Comparison of ENCODE assay signal across 28 cellular contexts in the genomic region with DNA sequence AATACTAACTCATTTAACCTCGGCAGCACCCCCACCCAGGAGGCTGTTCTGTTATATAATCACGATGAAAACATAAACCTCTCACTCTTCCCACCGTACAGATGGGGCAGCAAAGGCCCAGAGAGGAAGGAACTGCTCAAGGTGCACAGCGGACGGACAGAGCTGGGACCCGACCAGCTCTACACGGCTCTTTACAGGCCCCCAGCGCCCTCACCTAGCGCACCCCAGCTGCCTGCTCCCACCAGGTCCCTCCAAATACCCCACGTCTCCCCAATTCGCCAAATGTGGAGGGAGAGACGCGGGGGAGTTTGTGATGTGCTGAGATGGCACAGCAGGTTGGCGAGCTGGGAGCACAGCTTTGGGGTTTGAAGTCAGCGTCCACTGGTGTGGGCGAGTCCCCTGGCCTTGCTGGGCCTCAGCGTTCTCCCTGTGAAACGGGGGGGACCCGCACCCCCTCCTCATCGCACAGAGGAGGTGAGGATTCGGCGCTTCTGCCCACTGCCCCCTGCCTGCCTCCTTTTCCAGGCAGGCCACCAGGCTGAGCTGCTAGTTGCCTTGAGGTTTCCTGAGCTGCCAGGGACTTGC. TPM values are rescaled to one million over a fixed set of nuclear protein-coding genes. Genes with fewer than 3 reads are reported as not detected.
DNase-seq lines count a peak whose midpoint lies in the region; ATAC-seq and TF ChIP-seq lines count a peak whose summit lies in the region.
"Had no signal": no experiment of that assay in that cellular context is flagged by ENCODE, and none has a peak within 500 bp of the region (broad histone marks: within the 10 kb centered on the region; RNA-seq: fewer than 3 reads in every experiment).

No MANE protein-coding gene starts in this region.

- H3K4me3 Mint-ChIP-seq in neural progenitor cell, result no peak overlapping the region
- H3K4me3 Mint-ChIP-seq in activated naive CD4-positive, alpha-beta T cell treated with anti-CD3 and anti-CD28 coated beads, Interleukin-2, amount 10 ng/mL, durations not matched to agents 7 days and 5 days, result no peak overlapping the region
- H3K4me3 Mint-ChIP-seq: activated CD4-positive, alpha-beta T cell treated with anti-CD3 and anti-CD28 coated beads, Interleukin-2, amount 10 ng/mL, durations not matched to agents 24 days and 14 days; activated T-cell treated with anti-CD3 and anti-CD28 coated beads, Interleukin-2, amount 50 U/mL, for 72 hours; natural killer cell treated with Interleukin-12 subunit alpha and Interleukin-12 subunit beta and Interleukin-15 and Interleukin-18, amount 100 ng/mL, for 72 hours; type B pancreatic cell had no signal

- WGBS in esophagus, 2 donors, result 74 to 80% methylated on average over 22 of the region's 22 CpGs
- 58 to 69% methylated on average over 16 to 22 of the region's 22 CpGs for WGBS in upper lobe of left lung, 2 donors

- DNase-seq in left ventricle myocardium inferior (no peak), left cardiac atrium (no peak), osteoblast (ENCODE audit: insufficient read length, low spot score, missing footprints) (no peak), upper lobe of left lung (peak in 1 of 2 donors; percentile 45), neural progenitor cell (ENCODE audit: low spot score) (no peak), NCI-H2171 treated with DMSO at 0.1 percent for 48 hours (lab: John Stamatoyannopoulos, UW) (no peak)
- no peak for DNase-seq in activated naive CD4-positive, alpha-beta T cell treated with anti-CD3 and anti-CD28 coated beads, Interleukin-2, amount 10 ng/mL, durations not matched to agents 7 days and 5 days
- DNase-seq: activated CD4-positive, alpha-beta T cell treated with anti-CD3 and anti-CD28 coated beads, Interleukin-2, amount 10 ng/mL, durations not matched to agents 24 days and 14 days; activated T-cell treated with anti-CD3 and anti-CD28 coated beads, Interleukin-2, amount 50 U/mL, for 72 hours; DND-41; midbrain; NCI-H1105 treated with DMSO at 0.1 percent for 48 hours; NCI-H2107; NCI-H510A; posterior cingulate gyrus; stimulated activated CD4-positive, alpha-beta T cell treated with anti-CD3 and anti-CD28 coated beads, Interleukin-2, amount 100 ng/mL, for 48 hours; stimulated activated naive CD4-positive, alpha-beta T cell treated with Interleukin-2 at 50 U/mL for 16 hours had no signal

- no peak for TF ChIP-seq POLR2A in upper lobe of left lung (IDR thresholded peaks at IDR 0.05)

- H3K36me3 ChIP-seq in left ventricle myocardium inferior, result no peaks in the 10 kb centered on the region
- H3K36me3 ChIP-seq in esophagus (ENCODE audit: control insufficient read depth in 2 of 2, insufficient read depth in 2 of 2, low read length in 1 of 2), result no peaks in the 10 kb centered on the region
- no peaks in the 10 kb centered on the region for H3K36me3 ChIP-seq in osteoblast (ENCODE audit: insufficient read depth, low read length)
- H3K36me3 ChIP-seq in upper lobe of left lung, result no peaks in the 10 kb centered on the region
- H3K36me3 ChIP-seq in neural progenitor cell, result no peaks in the 10 kb centered on the region
- H3K36me3 ChIP-seq: esophagus muscularis mucosa had no signal

- H3K9ac ChIP-seq in neural progenitor cell, result no peak overlapping the region

- no peak for TF ChIP-seq EP300 in upper lobe of left lung (IDR thresholded peaks at IDR 0.05)

- H4K20me1 ChIP-seq in osteoblast (ENCODE audit: insufficient read depth, low read length) (no peaks in the 10 kb centered on the region), neural progenitor cell (ENCODE audit: low read depth) (no peaks in the 10 kb centered on the region)

- H3K4me2 ChIP-seq in osteoblast (ENCODE audit: insufficient read depth, low read length) (peak overlapping the region; percentile 39), neural progenitor cell (no peak overlapping the region)
- H3K4me2 ChIP-seq: smooth muscle cell had no signal

- H3K4me1 Mint-ChIP-seq in neural progenitor cell, result peaks cover 16% of the 10 kb centered on the region
- peaks cover 13% of the 10 kb centered on the region for H3K4me1 Mint-ChIP-seq in activated naive CD4-positive, alpha-beta T cell treated with anti-CD3 and anti-CD28 coated beads, Interleukin-2, amount 10 ng/mL, durations not matched to agents 7 days and 5 days

- no peaks in the 10 kb centered on the region for H3K36me3 Mint-ChIP-seq in neural progenitor cell
- H3K36me3 Mint-ChIP-seq in activated naive CD4-positive, alpha-beta T cell treated with anti-CD3 and anti-CD28 coated beads, Interleukin-2, amount 10 ng/mL, durations not matched to agents 7 days and 5 days, result no peaks in the 10 kb centered on the region
- H3K36me3 Mint-ChIP-seq: activated naive CD4-positive, alpha-beta T cell treated with anti-CD3 and anti-CD28 coated beads, Interleukin-2, amount 50 U/mL, for 72 hours; natural killer cell treated with Interleukin-12 subunit alpha and Interleukin-12 subunit beta and Interleukin-15 and Interleukin-18, amount 100 ng/mL, for 72 hours; type B pancreatic cell had no signal

- H2AFZ ChIP-seq in osteoblast (ENCODE audit: low read length) (peak overlapping the region; percentile 68), neural progenitor cell (replicated peaks) (no peak overlapping the region)

- no peaks in the 10 kb centered on the region for H3F3A ChIP-seq in neural progenitor cell (ENCODE audit: low read depth)

- H3K4me1 ChIP-seq in left ventricle myocardium inferior (peaks cover 88% of the 10 kb centered on the region), esophagus (ENCODE audit: control insufficient read depth in 2 of 2, insufficient read depth in 2 of 2, low read length in 1 of 2) (peaks cover 8 to 39% of the 10 kb centered on the region in 2 donors), osteoblast (ENCODE audit: insufficient read depth, low read length) (peaks cover 21% of the 10 kb centered on the region), upper lobe of left lung (peaks cover 31 to 58% (median 49%) of the 10 kb centered on the region in 4 donors), neural progenitor cell (peaks cover 14% of the 10 kb centered on the region)

- peaks cover 48% of the 10 kb centered on the region for H3K27me3 ChIP-seq in left ventricle myocardium inferior (ENCODE audit: low read depth)
- no peaks in the 10 kb centered on the region for H3K27me3 ChIP-seq in esophagus (ENCODE audit: control insufficient read depth in 1 of 2, insufficient read depth in 2 of 2, low read length in 2 of 2)
- peaks cover 6% of the 10 kb centered on the region for H3K27me3 ChIP-seq in osteoblast (ENCODE audit: insufficient read depth, low read length)
- no peaks in the 10 kb centered on the region for H3K27me3 ChIP-seq in upper lobe of left lung
- H3K27me3 ChIP-seq in neural progenitor cell, result no peaks in the 10 kb centered on the region

- intact Hi-C loops in left ventricle myocardium inferior (cut with micrococcal nuclease) (no loop called here), left cardiac atrium (cut with DNase I) (no loop called here)

- H3K27ac ChIP-seq in left ventricle myocardium inferior (replicated peaks) (peak overlapping the region; percentile 90), esophagus (ENCODE audit: low read depth in 2 of 2, low read length in 1 of 2) (peak overlapping the region; percentile 14 to 16), osteoblast (ENCODE audit: low read depth, low read length) (no peak overlapping the region), upper lobe of left lung (peak overlapping the region; percentile 45 to 87 (median 76)), neural progenitor cell (no peak overlapping the region)
- H3K27ac ChIP-seq: SK-N-MC had no signal

- CTCF ChIA-PET in activated naive CD4-positive, alpha-beta T cell treated with anti-CD3 and anti-CD28 coated beads, Interleukin-2, amount 10 ng/mL, durations not matched to agents 7 days and 5 days (lab: Charles Lee), result no interaction called here

- TF ChIP-seq CTCF in left ventricle myocardium inferior (IDR thresholded peaks at IDR 0.05; ENCODE audit: borderline replicate concordance), result no peak
- TF ChIP-seq CTCF in osteoblast (IDR thresholded peaks at IDR 0.05; ENCODE audit: extremely low read depth, low read depth, low read length), result no peak
- no peak for TF ChIP-seq CTCF in upper lobe of left lung (IDR thresholded peaks at IDR 0.05)
- no peak for TF ChIP-seq CTCF in neural progenitor cell (IDR thresholded peaks at IDR 0.05)

- H3K79me2 ChIP-seq in osteoblast (ENCODE audit: insufficient read depth, low read length) (no peaks in the 10 kb centered on the region), neural progenitor cell (ENCODE audit: low read depth) (no peaks in the 10 kb centered on the region)

- no peaks in the 10 kb centered on the region for H3K9me3 Mint-ChIP-seq in neural progenitor cell
- H3K9me3 Mint-ChIP-seq in activated naive CD4-positive, alpha-beta T cell treated with anti-CD3 and anti-CD28 coated beads, Interleukin-2, amount 10 ng/mL, durations not matched to agents 7 days and 5 days, result no peaks in the 10 kb centered on the region
- H3K9me3 Mint-ChIP-seq: activated CD4-positive, alpha-beta T cell treated with anti-CD3 and anti-CD28 coated beads, Interleukin-2, amount 10 ng/mL, durations not matched to agents 24 days and 14 days; activated naive CD4-positive, alpha-beta T cell treated with anti-CD3 and anti-CD28 coated beads, Interleukin-2, amount 50 U/mL, for 72 hours; activated T-cell treated with anti-CD3 and anti-CD28 coated beads, Interleukin-2, amount 50 U/mL, for 72 hours; natural killer cell treated with Interleukin-12 subunit alpha and Interleukin-12 subunit beta and Interleukin-15 and Interleukin-18, amount 100 ng/mL, for 72 hours; type B pancreatic cell had no signal

- H3K27ac Mint-ChIP-seq in neural progenitor cell, result no peak overlapping the region
- H3K27ac Mint-ChIP-seq in activated naive CD4-positive, alpha-beta T cell treated with anti-CD3 and anti-CD28 coated beads, Interleukin-2, amount 10 ng/mL, durations not matched to agents 7 days and 5 days, result no peak overlapping the region
- H3K27ac Mint-ChIP-seq: activated CD4-positive, alpha-beta T cell treated with anti-CD3 and anti-CD28 coated beads, Interleukin-2, amount 10 ng/mL, durations not matched to agents 24 days and 14 days; activated naive CD4-positive, alpha-beta T cell treated with anti-CD3 and anti-CD28 coated beads, Interleukin-2, amount 50 U/mL, for 72 hours; activated T-cell treated with anti-CD3 and anti-CD28 coated beads, Interleukin-2, amount 50 U/mL, for 72 hours; natural killer cell treated with Interleukin-12 subunit alpha and Interleukin-12 subunit beta and Interleukin-15 and Interleukin-18, amount 100 ng/mL, for 72 hours; type B pancreatic cell had no signal

- ATAC-seq in left cardiac atrium, result no peak
- no peak for ATAC-seq in upper lobe of left lung (ENCODE audit: low FRiP score in 2 of 2)
- ATAC-seq: activated naive CD4-positive, alpha-beta T cell treated with anti-CD3 and anti-CD28 coated beads, Interleukin-2, amount 50 U/mL, for 72 hours; activated T-cell treated with anti-CD3 and anti-CD28 coated beads, Interleukin-2, amount 50 U/mL, for 72 hours; natural killer cell treated with Interleukin-12 subunit alpha and Interleukin-12 subunit beta and Interleukin-15 and Interleukin-18, amount 100 ng/mL, for 72 hours had no signal

- H3K9me3 ChIP-seq in left ventricle myocardium inferior (replicated peaks) (no peaks in the 10 kb centered on the region), esophagus (ENCODE audit: control insufficient read depth in 2 of 2, insufficient read depth in 1 of 2, low read depth in 1 of 2, low read length in 1 of 2) (peaks cover 0 to 9% of the 10 kb centered on the region in 2 donors), osteoblast (ENCODE audit: low read depth, low read length) (no peaks in the 10 kb centered on the region), upper lobe of left lung (no peaks in the 10 kb centered on the region), neural progenitor cell (ENCODE audit: low read depth) (no peaks in the 10 kb centered on the region)
- H3K9me3 ChIP-seq: esophagus muscularis mucosa had no signal

- peaks cover 7% of the 10 kb centered on the region for H3K27me3 Mint-ChIP-seq in neural progenitor cell (ENCODE audit: insufficient read depth, low read depth)
- no peaks in the 10 kb centered on the region for H3K27me3 Mint-ChIP-seq in activated naive CD4-positive, alpha-beta T cell treated with anti-CD3 and anti-CD28 coated beads, Interleukin-2, amount 10 ng/mL, durations not matched to agents 7 days and 5 days
- H3K27me3 Mint-ChIP-seq: activated CD4-positive, alpha-beta T cell treated with anti-CD3 and anti-CD28 coated beads, Interleukin-2, amount 10 ng/mL, durations not matched to agents 24 days and 14 days; natural killer cell treated with Interleukin-12 subunit alpha and Interleukin-12 subunit beta and Interleukin-15 and Interleukin-18, amount 100 ng/mL, for 72 hours; type B pancreatic cell had no signal

- peak overlapping the region; percentile 53 for H3K4me3 ChIP-seq in left ventricle myocardium inferior
- H3K4me3 ChIP-seq in esophagus (ENCODE audit: low read depth in 1 of 2, low read length in 2 of 2), result no peak overlapping the region
- no peak overlapping the region for H3K4me3 ChIP-seq in osteoblast (ENCODE audit: insufficient read depth, low read length)
- H3K4me3 ChIP-seq in upper lobe of left lung, result no peak overlapping the region
- no peak overlapping the region for H3K4me3 ChIP-seq in neural progenitor cell
- H3K4me3 ChIP-seq: SK-N-MC, smooth muscle cell had no signal

RNA-seq across cellular contexts. Expression of gene CBFA2T3, which starts 54.1 kb away (rescaled TPM):
- 8.6 TPM for total RNA-seq in left ventricle myocardium inferior
- 1 to 10 TPM; 6.5 to 6.6 TPM for total RNA-seq in left cardiac atrium
- polyA plus RNA-seq in esophagus, result 1 to 10 TPM in 1 of 2 donors, under 1 TPM in 1; 0.93 to 1.4 TPM
- not detected in 2 replicates for total RNA-seq in osteoblast
- total RNA-seq in upper lobe of left lung, result 10 to 100 TPM in 4 of 6 donors, 1 to 10 TPM in 2; 2.7 to 33.5 (median 15.2) TPM
- 0.15 and 0.22 TPM in 2 replicates for total RNA-seq in neural progenitor cell (ENCODE audit: low replicate concordance)
- total RNA-seq: activated CD4-positive, alpha-beta T cell treated with anti-CD3 and anti-CD28 coated beads, Interleukin-2, amount 10 ng/mL, durations not matched to agents 24 days and 14 days; smooth muscle cell had no signal

RNA-seq across cellular contexts. Expression of gene PABPN1L, which starts 56.5 kb away (rescaled TPM):
- not detected for total RNA-seq in left ventricle myocardium inferior
- total RNA-seq in left cardiac atrium, result not detected
- polyA plus RNA-seq in esophagus, result under 1 TPM; 0.04 to 0.14 TPM
- not detected in 2 replicates for total RNA-seq in osteoblast
- under 1 TPM in 1 of 6 donors, not detected in 5; 0.20 TPM for total RNA-seq in upper lobe of left lung
- not detected in 2 replicates for total RNA-seq in neural progenitor cell (ENCODE audit: low replicate concordance)
- total RNA-seq: activated CD4-positive, alpha-beta T cell treated with anti-CD3 and anti-CD28 coated beads, Interleukin-2, amount 10 ng/mL, durations not matched to agents 24 days and 14 days; activated naive CD4-positive, alpha-beta T cell treated with anti-CD3 and anti-CD28 coated beads, Interleukin-2, amount 50 U/mL, for 72 hours; activated T-cell treated with anti-CD3 and anti-CD28 coated beads, Interleukin-2, amount 50 U/mL, for 72 hours; astrocyte; cerebellum; esophagus muscularis mucosa; glomerular endothelial cell; natural killer cell treated with Interleukin-12 subunit alpha and Interleukin-12 subunit beta and Interleukin-15 and Interleukin-18, amount 100 ng/mL, for 72 hours; smooth muscle cell; T-helper 2 cell treated with Interferon-gamma antibody and Interleukin-4, amounts not matched to agents 100 ng/mL and 5 ng/mL, for 36 hours had no signal
- polyA plus RNA-seq: smooth muscle cell had no signal

Comparison
In these comparisons a context has a peak if more than half of its experiments do, and no peak if none do; other contexts are left out.
1. H3K27ac ChIP-seq: peak in left ventricle myocardium inferior (single experiment), esophagus (2 of 2) and upper lobe of left lung (4 of 4); none in osteoblast (single experiment) and neural progenitor cell (single experiment).